13 cellular contexts compared by ENCODE assay signal in genomic region chr11:73366265-73366610, GRCh38. TPM values are rescaled to one million over a fixed set of nuclear protein-coding genes. Genes with fewer than 3 reads are reported as not detected.
A peak's percentile ranks its signal among the peaks of the same experiment; 100 is the strongest.
DNase-seq lines count a peak whose midpoint lies in the region; ATAC-seq lines count a peak whose summit lies in the region.
"Had no signal": no experiment of that assay in that cellular context is flagged by ENCODE, and none has a peak within 500 bp of the region (broad histone marks: within the 10 kb centered on the region; RNA-seq: fewer than 3 reads in every experiment).

No MANE protein-coding gene starts in this region.

- peak; percentile 41 for DNase-seq in activated T-cell treated with anti-CD3 and anti-CD28 coated beads, Interleukin-2, amount 50 U/mL, for 24 hours
- no peak for DNase-seq in activated T-cell treated with anti-CD3 and anti-CD28 coated beads for 4 hours
- DNase-seq in NAMALWA (ENCODE audit: low spot score) = peak; percentile 59
- DNase-seq in activated naive CD8-positive, alpha-beta T cell treated with anti-CD3 and anti-CD28 coated beads, Interleukin-2, amount 10 ng/mL, durations not matched to agents 7 days and 5 days = no peak
- no peak for DNase-seq in NCI-H1048 (lab: John Stamatoyannopoulos, UW)
- DNase-seq in SK-N-DZ (ENCODE audit: low spot score) = no peak
- DNase-seq: erythroblast, NCI-H1092, NCI-H446, Peyer's patch, uterus had no signal

- H3K27me3 Mint-ChIP-seq in activated T-cell treated with anti-CD3 and anti-CD28 coated beads, Interleukin-2, amount 50 U/mL, for 24 hours = no peaks in the 10 kb centered on the region
- no peaks in the 10 kb centered on the region for H3K27me3 Mint-ChIP-seq in activated naive CD8-positive, alpha-beta T cell treated with anti-CD3 and anti-CD28 coated beads, Interleukin-2, amount 10 ng/mL, durations not matched to agents 7 days and 5 days
- H3K27me3 Mint-ChIP-seq in stimulated activated memory B cell treated with anti-CD40 and anti-IgM and Interleukin-4, amounts not matched to agents 10 μg/mL and 1 μg/mL and 100 μg/mL, for 72 hours = no peaks in the 10 kb centered on the region

- POLR2A ChIA-PET in activated naive CD8-positive, alpha-beta T cell treated with anti-CD3 and anti-CD28 coated beads, Interleukin-2, amount 10 ng/mL, durations not matched to agents 7 days and 5 days (lab: Charles Lee) = interaction anchor here (1.4 to 2.9 kb wide), 3 partner anchors 10 to 17 kb away, joined by 3 to 10 read pairs (median 3); partner anchors contain the start of gene RELT

- peaks cover 27% of the 10 kb centered on the region for H3K4me1 Mint-ChIP-seq in activated T-cell treated with anti-CD3 and anti-CD28 coated beads, Interleukin-2, amount 50 U/mL, for 24 hours (ENCODE audit: low read depth)
- H3K4me1 Mint-ChIP-seq in activated naive CD8-positive, alpha-beta T cell treated with anti-CD3 and anti-CD28 coated beads, Interleukin-2, amount 10 ng/mL, durations not matched to agents 7 days and 5 days = peaks cover 17% of the 10 kb centered on the region
- peaks cover 61% of the 10 kb centered on the region for H3K4me1 Mint-ChIP-seq in stimulated activated memory B cell treated with anti-CD40 and anti-IgM and Interleukin-4, amounts not matched to agents 10 μg/mL and 1 μg/mL and 100 μg/mL, for 72 hours

- H3K36me3 Mint-ChIP-seq in activated T-cell treated with anti-CD3 and anti-CD28 coated beads, Interleukin-2, amount 50 U/mL, for 24 hours (ENCODE audit: low read depth) = no peaks in the 10 kb centered on the region
- no peaks in the 10 kb centered on the region for H3K36me3 Mint-ChIP-seq in activated naive CD8-positive, alpha-beta T cell treated with anti-CD3 and anti-CD28 coated beads, Interleukin-2, amount 10 ng/mL, durations not matched to agents 7 days and 5 days
- peaks cover 35% of the 10 kb centered on the region for H3K36me3 Mint-ChIP-seq in stimulated activated memory B cell treated with anti-CD40 and anti-IgM and Interleukin-4, amounts not matched to agents 10 μg/mL and 1 μg/mL and 100 μg/mL, for 72 hours

- peak overlapping the region; percentile 84 for H3K27ac Mint-ChIP-seq in activated T-cell treated with anti-CD3 and anti-CD28 coated beads, Interleukin-2, amount 50 U/mL, for 24 hours
- H3K27ac Mint-ChIP-seq in activated naive CD8-positive, alpha-beta T cell treated with anti-CD3 and anti-CD28 coated beads, Interleukin-2, amount 10 ng/mL, durations not matched to agents 7 days and 5 days = peak overlapping the region; percentile 85
- peak overlapping the region; percentile 75 for H3K27ac Mint-ChIP-seq in stimulated activated memory B cell treated with anti-CD40 and anti-IgM and Interleukin-4, amounts not matched to agents 10 μg/mL and 1 μg/mL and 100 μg/mL, for 72 hours

- H3K9me3 Mint-ChIP-seq in activated T-cell treated with anti-CD3 and anti-CD28 coated beads, Interleukin-2, amount 50 U/mL, for 24 hours = no peaks in the 10 kb centered on the region
- H3K9me3 Mint-ChIP-seq in activated naive CD8-positive, alpha-beta T cell treated with anti-CD3 and anti-CD28 coated beads, Interleukin-2, amount 10 ng/mL, durations not matched to agents 7 days and 5 days = no peaks in the 10 kb centered on the region
- no peaks in the 10 kb centered on the region for H3K9me3 Mint-ChIP-seq in stimulated activated memory B cell treated with anti-CD40 and anti-IgM and Interleukin-4, amounts not matched to agents 10 μg/mL and 1 μg/mL and 100 μg/mL, for 72 hours

- H3K4me3 Mint-ChIP-seq in activated T-cell treated with anti-CD3 and anti-CD28 coated beads, Interleukin-2, amount 50 U/mL, for 24 hours = no peak overlapping the region
- H3K4me3 Mint-ChIP-seq in activated naive CD8-positive, alpha-beta T cell treated with anti-CD3 and anti-CD28 coated beads, Interleukin-2, amount 10 ng/mL, durations not matched to agents 7 days and 5 days = peak overlapping the region; percentile 26
- no peak overlapping the region for H3K4me3 Mint-ChIP-seq in stimulated activated memory B cell treated with anti-CD40 and anti-IgM and Interleukin-4, amounts not matched to agents 10 μg/mL and 1 μg/mL and 100 μg/mL, for 72 hours

- peak; percentile 85 for ATAC-seq in activated naive CD8-positive, alpha-beta T cell treated with anti-CD3 and anti-CD28 coated beads, Interleukin-2, amount 10 ng/mL, durations not matched to agents 7 days and 5 days (ENCODE audit: low read depth)
- ATAC-seq in stimulated activated memory B cell treated with anti-CD40 and anti-IgM and Interleukin-4, amounts not matched to agents 10 μg/mL and 1 μg/mL and 100 μg/mL, for 72 hours = no peak
- ATAC-seq in HG03039 (IDR thresholded peaks at IDR 0.05; ENCODE audit: unreplicated experiment) = no peak

RNA-seq across cellular contexts. Expression of gene RELT, which starts 10.0 kb away (rescaled TPM):
- 10 to 100 TPM; 26.2 to 28.4 TPM for total RNA-seq in activated naive CD8-positive, alpha-beta T cell treated with anti-CD3 and anti-CD28 coated beads, Interleukin-2, amount 10 ng/mL, durations not matched to agents 7 days and 5 days
- polyA plus RNA-seq in SK-N-DZ (2014; cell fraction: cytosol; rRNA removed) = 14.9 and 15.9 TPM in 2 replicates
- 39.1 and 40.6 TPM in 2 replicates for polyA plus RNA-seq in SK-N-DZ (2014; cell fraction: nucleus; rRNA removed)

RNA-seq across cellular contexts. Expression of gene ARHGEF17, which starts 58.2 kb away (rescaled TPM):
- total RNA-seq in activated naive CD8-positive, alpha-beta T cell treated with anti-CD3 and anti-CD28 coated beads, Interleukin-2, amount 10 ng/mL, durations not matched to agents 7 days and 5 days = not detected
- polyA plus RNA-seq in SK-N-DZ (2014; cell fraction: cytosol; rRNA removed) = 10.9 and 15.1 TPM in 2 replicates
- 97.3 and 116 TPM in 2 replicates for polyA plus RNA-seq in SK-N-DZ (2014; cell fraction: nucleus; rRNA removed)

Comparison
In these comparisons a context has a peak if more than half of its experiments do, and no peak if none do; other contexts are left out.
1. DNase-seq: peak in activated T-cell treated with anti-CD3 and anti-CD28 coated beads, Interleukin-2, amount 50 U/mL, for 24 hours (single experiment) and NAMALWA (single experiment); none in activated T-cell treated with anti-CD3 and anti-CD28 coated beads for 4 hours (single experiment), activated naive CD8-positive, alpha-beta T cell treated with anti-CD3 and anti-CD28 coated beads, Interleukin-2, amount 10 ng/mL, durations not matched to agents 7 days and 5 days (single experiment), NCI-H1048 (single experiment) and SK-N-DZ (single experiment).
2. Peak in every context shown above with its lines, with median percentiles within 50 percentile points of each other: H3K27ac Mint-ChIP-seq.